26 cellular contexts compared by ENCODE assay signal in the genomic region with DNA sequence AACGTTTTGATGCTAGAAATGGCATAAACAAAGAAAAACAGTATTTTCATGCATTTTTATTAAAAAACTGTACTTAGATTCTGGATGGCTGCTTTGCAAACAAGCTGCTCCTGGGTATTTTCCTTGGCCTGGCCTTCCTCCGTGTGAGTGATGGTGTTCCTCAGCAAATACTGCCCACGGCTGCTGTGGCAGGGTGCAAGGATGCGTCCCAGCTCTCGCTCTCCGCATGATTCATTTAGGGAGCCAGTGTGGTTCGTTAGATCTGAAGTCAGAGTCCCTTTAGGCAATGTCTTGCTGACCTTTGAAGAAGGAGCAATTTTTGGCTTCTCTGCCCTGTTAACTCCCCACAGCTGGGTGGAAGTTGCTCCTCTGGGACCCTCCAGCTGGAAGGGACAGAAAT.
"Had no signal": no experiment of that assay in that cellular context is flagged by ENCODE, and none has a peak within 500 bp of the region (broad histone marks: within the 10 kb centered on the region; RNA-seq: fewer than 3 reads in every experiment).

No MANE protein-coding gene starts in this region.

- H3K4me3 ChIP-seq: esophagus squamous epithelium, gastrocnemius medialis, left lung, neural progenitor cell, ovary, right atrium auricular region, smooth muscle cell, stomach, testis, tibial artery had no signal

- H3K36me3 ChIP-seq: esophagus squamous epithelium, gastrocnemius medialis, left lung, neural progenitor cell, ovary, right atrium auricular region, stomach, tibial artery had no signal

- ATAC-seq: effector memory CD8-positive, alpha-beta T cell; gastrocnemius medialis; left cardiac atrium; left lung; naive thymus-derived CD4-positive, alpha-beta T cell; sciatic nerve; stimulated activated effector memory CD8-positive, alpha-beta T cell treated with anti-CD3 and anti-CD28 coated beads, Interleukin-12 subunit alpha, Interleukin-12 subunit beta, amount 100 ng/mL, for 72 hours had no signal

- H3K9me3 ChIP-seq: esophagus squamous epithelium, gastrocnemius medialis, left lung, ovary, right atrium auricular region, stomach, testis, tibial artery had no signal

- H3K27ac ChIP-seq: esophagus squamous epithelium, gastrocnemius medialis, left lung, neural progenitor cell, ovary, right atrium auricular region, stomach, testis, tibial artery had no signal

- H3K27me3 ChIP-seq: gastrocnemius medialis, left lung, neural progenitor cell, ovary, right atrium auricular region, testis, tibial artery had no signal

- DNase-seq: cerebellar nuclear complex; cortex of kidney; effector memory CD8-positive, alpha-beta T cell; erythroblast; esophagus squamous epithelium; gastrocnemius medialis; head of caudate nucleus; left cardiac atrium; left lung; mesendoderm; midbrain; naive thymus-derived CD4-positive, alpha-beta T cell; ovary; posterior cingulate gyrus; stimulated activated CD4-positive, alpha-beta T cell treated with anti-CD3 and anti-CD28 coated beads, Interleukin-2, amount 100 ng/mL, for 24 hours; stimulated activated CD4-positive, alpha-beta T cell treated with anti-CD3 and anti-CD28 coated beads, Interleukin-4, amount 100 ng/mL, for 24 hours; stimulated activated naive CD4-positive, alpha-beta T cell treated with Interleukin-2 at 50 U/mL for 16 hours; stomach; substantia nigra; testis; tibial artery had no signal

- H2AFZ ChIP-seq: neural progenitor cell had no signal

- H3K4me1 ChIP-seq: esophagus squamous epithelium, gastrocnemius medialis, left lung, neural progenitor cell, stomach, testis, tibial artery had no signal

- H3K4me2 ChIP-seq: neural progenitor cell, smooth muscle cell had no signal
